21 cellular contexts compared by ENCODE assay signal in the genomic region with DNA sequence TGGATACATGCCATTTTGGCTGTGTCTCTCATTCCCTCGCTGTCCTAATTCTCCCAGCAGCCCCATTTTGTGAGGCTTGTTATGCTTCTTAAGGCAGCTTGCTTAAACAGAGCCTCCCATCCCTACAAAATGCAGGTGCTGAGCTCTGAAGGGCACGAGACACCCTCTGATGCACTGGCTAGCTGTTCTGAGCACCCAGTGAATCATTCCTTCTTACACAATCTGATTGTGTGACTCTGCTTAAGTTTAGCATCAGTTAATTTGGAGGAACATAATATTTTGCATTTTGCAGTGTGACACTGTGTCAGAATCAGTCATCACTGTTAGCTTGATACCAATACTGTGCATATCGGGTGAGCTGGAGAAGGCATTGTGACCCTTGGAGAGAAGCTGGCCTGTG.
"Had no signal": no experiment of that assay in that cellular context is flagged by ENCODE, and none has a peak within 500 bp of the region (broad histone marks: within the 10 kb centered on the region; RNA-seq: fewer than 3 reads in every experiment).

No MANE protein-coding gene starts in this region.

- H3K9me3 ChIP-seq: ascending aorta, esophagus squamous epithelium, sigmoid colon, thyroid gland had no signal

- H3K27ac ChIP-seq: ascending aorta, esophagus squamous epithelium, hepatocyte, sigmoid colon, spleen, thyroid gland had no signal

- H3K27ac Mint-ChIP-seq: activated CD4-positive, alpha-beta memory T cell treated with anti-CD3 and anti-CD28 coated beads, Interleukin-2, amount 10 ng/mL, durations not matched to agents 7 days and 5 days; activated CD4-positive, alpha-beta T cell treated with anti-CD3 and anti-CD28 coated beads for 36 hours; activated CD8-positive, alpha-beta memory T cell treated with anti-CD3 and anti-CD28 coated beads, Interleukin-2, amount 10 ng/mL, durations not matched to agents 7 days and 5 days; mesothelial cell of epicardium; nephron; stimulated activated naive B cell treated with anti-CD40 and anti-IgM and Interleukin-4, amounts not matched to agents 10 μg/mL and 1 μg/mL and 100 μg/mL, for 72 hours; T-helper 2 cell treated with Interferon-gamma antibody and Interleukin-4, amounts not matched to agents 5 μg/mL and 100 μg/mL, for 36 hours; WTC11 had no signal

- H3K4me3 ChIP-seq: ascending aorta, esophagus squamous epithelium, hepatocyte, lung, sigmoid colon, spleen, thyroid gland had no signal

- H3K4me2 ChIP-seq: hepatocyte had no signal

- H3K4me1 ChIP-seq: ascending aorta, esophagus squamous epithelium, sigmoid colon, spleen, thyroid gland had no signal

- ATAC-seq: activated CD4-positive, alpha-beta T cell treated with anti-CD3 and anti-CD28 coated beads for 36 hours; activated CD8-positive, alpha-beta memory T cell treated with anti-CD3 and anti-CD28 coated beads, Interleukin-2, amount 10 ng/mL, durations not matched to agents 7 days and 5 days; left lobe of liver; stimulated activated naive B cell treated with anti-CD40 and anti-IgM and Interleukin-4, amounts not matched to agents 10 μg/mL and 1 μg/mL and 100 μg/mL, for 72 hours; WTC11 had no signal

- H2AFZ ChIP-seq: hepatocyte had no signal

- H3K27me3 Mint-ChIP-seq: activated CD4-positive, alpha-beta memory T cell treated with anti-CD3 and anti-CD28 coated beads, Interleukin-2, amount 10 ng/mL, durations not matched to agents 7 days and 5 days; activated CD4-positive, alpha-beta T cell treated with anti-CD3 and anti-CD28 coated beads for 36 hours; activated CD8-positive, alpha-beta memory T cell treated with anti-CD3 and anti-CD28 coated beads, Interleukin-2, amount 10 ng/mL, durations not matched to agents 7 days and 5 days; stimulated activated naive B cell treated with anti-CD40 and anti-IgM and Interleukin-4, amounts not matched to agents 10 μg/mL and 1 μg/mL and 100 μg/mL, for 72 hours had no signal

- H3K27me3 ChIP-seq: ascending aorta, esophagus squamous epithelium, hepatocyte, sigmoid colon, spleen, thyroid gland had no signal

- H3K4me1 Mint-ChIP-seq: activated CD4-positive, alpha-beta memory T cell treated with anti-CD3 and anti-CD28 coated beads, Interleukin-2, amount 10 ng/mL, durations not matched to agents 7 days and 5 days; activated CD4-positive, alpha-beta T cell treated with anti-CD3 and anti-CD28 coated beads for 36 hours; activated CD8-positive, alpha-beta memory T cell treated with anti-CD3 and anti-CD28 coated beads, Interleukin-2, amount 10 ng/mL, durations not matched to agents 7 days and 5 days; mesothelial cell of epicardium; stimulated activated naive B cell treated with anti-CD40 and anti-IgM and Interleukin-4, amounts not matched to agents 10 μg/mL and 1 μg/mL and 100 μg/mL, for 72 hours had no signal

- H3K4me3 Mint-ChIP-seq: activated CD4-positive, alpha-beta memory T cell treated with anti-CD3 and anti-CD28 coated beads, Interleukin-2, amount 10 ng/mL, durations not matched to agents 7 days and 5 days; activated CD4-positive, alpha-beta T cell treated with anti-CD3 and anti-CD28 coated beads for 36 hours; activated CD8-positive, alpha-beta memory T cell treated with anti-CD3 and anti-CD28 coated beads, Interleukin-2, amount 10 ng/mL, durations not matched to agents 7 days and 5 days; mesothelial cell of epicardium; nephron; stimulated activated naive B cell treated with anti-CD40 and anti-IgM and Interleukin-4, amounts not matched to agents 10 μg/mL and 1 μg/mL and 100 μg/mL, for 72 hours; T-helper 2 cell treated with Interferon-gamma antibody and Interleukin-4, amounts not matched to agents 5 μg/mL and 100 μg/mL, for 36 hours; WTC11 had no signal

- H3K79me2 ChIP-seq: hepatocyte had no signal

- H3K36me3 ChIP-seq: ascending aorta, esophagus squamous epithelium, sigmoid colon, spleen, thyroid gland had no signal

- DNase-seq: activated CD4-positive, alpha-beta memory T cell treated with anti-CD3 and anti-CD28 coated beads, Interleukin-2, amount 10 ng/mL, durations not matched to agents 7 days and 5 days; activated CD4-positive, alpha-beta T cell treated with anti-CD3 and anti-CD28 coated beads for 36 hours; activated CD8-positive, alpha-beta memory T cell treated with anti-CD3 and anti-CD28 coated beads, Interleukin-2, amount 10 ng/mL, durations not matched to agents 7 days and 5 days; activated naive CD4-positive, alpha-beta T cell; cerebellar nuclear complex; cortex of kidney; esophagus squamous epithelium; foreskin fibroblast; sigmoid colon; spleen; stimulated activated naive B cell treated with anti-CD40 and anti-IgM and Interleukin-4, amounts not matched to agents 10 μg/mL and 1 μg/mL and 100 μg/mL, for 72 hours; SW 1271; thyroid gland had no signal
